Comparison of ENCODE assay signal across 35 cellular contexts in genomic region chr6:24329451-24329850, GRCh38. TPM values are rescaled to one million over a fixed set of nuclear protein-coding genes. Genes with fewer than 3 reads are reported as not detected.
"Had no signal": no experiment of that assay in that cellular context is flagged by ENCODE, and none has a peak within 500 bp of the region (broad histone marks: within the 10 kb centered on the region; RNA-seq: fewer than 3 reads in every experiment).

No MANE protein-coding gene starts in this region.

- H3K9me3 Mint-ChIP-seq: activated CD4-positive, alpha-beta T cell treated with anti-CD3 and anti-CD28 coated beads, Interleukin-2, amount 10 ng/mL, durations not matched to agents 7 days and 5 days; activated CD8-positive, alpha-beta T cell treated with anti-CD3 and anti-CD28 coated beads for 36 hours; activated naive CD4-positive, alpha-beta T cell treated with anti-CD3 and anti-CD28 coated beads, Interleukin-2, amount 50 U/mL, for 24 hours; activated T-helper 1 cell treated with anti-CD3 and anti-CD28 coated beads, Interleukin-12 subunit alpha, Interleukin-12 subunit beta, Interleukin-2, Interleukin-4 antibody, amounts not matched to agents 30 ng/mL and 10 ng/mL and 1 ng/mL, durations not matched to agents 14 hours and 24 hours and 36 hours; central memory CD8-positive, alpha-beta T cell; effector memory CD8-positive, alpha-beta T cell; naive thymus-derived CD8-positive, alpha-beta T cell; type B pancreatic cell had no signal

- ATAC-seq: activated CD8-positive, alpha-beta memory T cell treated with anti-CD3 and anti-CD28 coated beads, Interleukin-2, amount 10 ng/mL, durations not matched to agents 7 days and 5 days; activated CD8-positive, alpha-beta T cell treated with anti-CD3 and anti-CD28 coated beads for 36 hours; effector memory CD8-positive, alpha-beta T cell; gastroesophageal sphincter; left lobe of liver; naive thymus-derived CD8-positive, alpha-beta T cell; psoas muscle; sciatic nerve had no signal

- H3K4me1 Mint-ChIP-seq: activated CD4-positive, alpha-beta T cell treated with anti-CD3 and anti-CD28 coated beads, Interleukin-2, amount 10 ng/mL, durations not matched to agents 7 days and 5 days; activated CD8-positive, alpha-beta memory T cell treated with anti-CD3 and anti-CD28 coated beads, Interleukin-2, amount 10 ng/mL, durations not matched to agents 7 days and 5 days; activated naive CD4-positive, alpha-beta T cell treated with anti-CD3 and anti-CD28 coated beads, Interleukin-2, amount 50 U/mL, for 24 hours; central memory CD8-positive, alpha-beta T cell; naive thymus-derived CD8-positive, alpha-beta T cell had no signal

- FAIRE-seq: endothelial cell of umbilical vein, keratinocyte, TTC549 had no signal

- H3K36me3 Mint-ChIP-seq: activated CD8-positive, alpha-beta memory T cell treated with anti-CD3 and anti-CD28 coated beads, Interleukin-2, amount 10 ng/mL, durations not matched to agents 7 days and 5 days; activated naive CD4-positive, alpha-beta T cell treated with anti-CD3 and anti-CD28 coated beads, Interleukin-2, amount 50 U/mL, for 24 hours; naive thymus-derived CD8-positive, alpha-beta T cell; type B pancreatic cell had no signal

- H3K27me3 ChIP-seq: brain microvascular endothelial cell, colonic mucosa, dorsolateral prefrontal cortex, esophagus muscularis mucosa, gastroesophageal sphincter, ovary, testis, vagina had no signal

- H3K27me3 Mint-ChIP-seq: type B pancreatic cell had no signal

- H3K27ac ChIP-seq: brain microvascular endothelial cell, colonic mucosa, dorsolateral prefrontal cortex, esophagus muscularis mucosa, gastroesophageal sphincter, heart left ventricle, lower lobe of right lung, ovary, psoas muscle, testis, vagina, WERI-Rb-1 had no signal

- H3K9me3 ChIP-seq: colonic mucosa, esophagus muscularis mucosa, gastroesophageal sphincter, heart left ventricle, lower lobe of right lung, ovary, psoas muscle, testis, vagina had no signal

- H3K4me1 ChIP-seq: colonic mucosa, gastroesophageal sphincter, heart left ventricle, lower lobe of right lung, psoas muscle, testis, vagina had no signal

- H3K36me3 ChIP-seq: brain microvascular endothelial cell, colonic mucosa, esophagus muscularis mucosa, gastroesophageal sphincter, heart left ventricle, lower lobe of right lung, ovary, vagina, WERI-Rb-1 had no signal

- DNase-seq: activated CD4-positive, alpha-beta T cell treated with anti-CD3 and anti-CD28 coated beads, Interleukin-2, amount 10 ng/mL, durations not matched to agents 7 days and 5 days; activated CD4-positive, CD25-positive, alpha-beta regulatory T cell treated with anti-CD3 and anti-CD28 coated beads, Interleukin-2, amount 50 U/mL, for 72 hours; activated CD8-positive, alpha-beta memory T cell treated with anti-CD3 and anti-CD28 coated beads, Interleukin-2, amount 10 ng/mL, durations not matched to agents 7 days and 5 days; activated CD8-positive, alpha-beta T cell treated with anti-CD3 and anti-CD28 coated beads for 36 hours; activated gamma-delta T cell treated with Interleukin-2 at 50 U/mL for 16 hours; activated T-cell treated with anti-CD3 and anti-CD28 coated beads for 4 hours; aorta; brain microvascular endothelial cell; colonic mucosa; dorsolateral prefrontal cortex; effector memory CD8-positive, alpha-beta T cell; heart left ventricle; lower lobe of right lung; naive thymus-derived CD8-positive, alpha-beta T cell; ovary; psoas muscle; stimulated activated CD4-positive, alpha-beta T cell treated with anti-CD3 and anti-CD28 coated beads, Interleukin-2, amount 100 ng/mL, for 48 hours; stimulated activated CD8-positive, alpha-beta memory T cell treated with anti-CD3 and anti-CD28 coated beads, Interleukin-4, amount 100 ng/mL, for 48 hours; stimulated activated naive CD4-positive, alpha-beta T cell; T-helper 1 cell; testis; WERI-Rb-1 had no signal

- H3K4me3 ChIP-seq: colonic mucosa, dorsolateral prefrontal cortex, esophagus muscularis mucosa, gastroesophageal sphincter, heart left ventricle, lower lobe of right lung, ovary, psoas muscle, testis, vagina had no signal

- H3K4me3 Mint-ChIP-seq: activated CD4-positive, alpha-beta T cell treated with anti-CD3 and anti-CD28 coated beads, Interleukin-2, amount 10 ng/mL, durations not matched to agents 7 days and 5 days; activated CD8-positive, alpha-beta memory T cell treated with anti-CD3 and anti-CD28 coated beads, Interleukin-2, amount 10 ng/mL, durations not matched to agents 7 days and 5 days; activated CD8-positive, alpha-beta T cell treated with anti-CD3 and anti-CD28 coated beads for 36 hours; activated naive CD4-positive, alpha-beta T cell treated with anti-CD3 and anti-CD28 coated beads, Interleukin-2, amount 50 U/mL, for 24 hours; activated T-helper 1 cell treated with anti-CD3 and anti-CD28 coated beads, Interleukin-12 subunit alpha, Interleukin-12 subunit beta, Interleukin-2, Interleukin-4 antibody, amounts not matched to agents 30 ng/mL and 10 ng/mL and 1 ng/mL, durations not matched to agents 14 hours and 24 hours and 36 hours; central memory CD8-positive, alpha-beta T cell; effector memory CD8-positive, alpha-beta T cell; naive thymus-derived CD8-positive, alpha-beta T cell; type B pancreatic cell had no signal

- H3K27ac Mint-ChIP-seq: activated CD4-positive, alpha-beta T cell treated with anti-CD3 and anti-CD28 coated beads, Interleukin-2, amount 10 ng/mL, durations not matched to agents 7 days and 5 days; activated CD8-positive, alpha-beta memory T cell treated with anti-CD3 and anti-CD28 coated beads, Interleukin-2, amount 10 ng/mL, durations not matched to agents 7 days and 5 days; activated CD8-positive, alpha-beta T cell treated with anti-CD3 and anti-CD28 coated beads for 36 hours; activated naive CD4-positive, alpha-beta T cell treated with anti-CD3 and anti-CD28 coated beads, Interleukin-2, amount 50 U/mL, for 24 hours; activated T-helper 1 cell treated with anti-CD3 and anti-CD28 coated beads, Interleukin-12 subunit alpha, Interleukin-12 subunit beta, Interleukin-2, Interleukin-4 antibody, amounts not matched to agents 30 ng/mL and 10 ng/mL and 1 ng/mL, durations not matched to agents 14 hours and 24 hours and 36 hours; effector memory CD8-positive, alpha-beta T cell; naive thymus-derived CD8-positive, alpha-beta T cell had no signal

RNA-seq across cellular contexts. Expression of gene DCDC2, which starts 28.4 kb away (rescaled TPM):
- total RNA-seq: activated CD4-positive, alpha-beta T cell treated with anti-CD3 and anti-CD28 coated beads, Interleukin-2, amount 10 ng/mL, durations not matched to agents 7 days and 5 days; activated CD8-positive, alpha-beta memory T cell treated with anti-CD3 and anti-CD28 coated beads, Interleukin-2, amount 10 ng/mL, durations not matched to agents 7 days and 5 days; activated CD8-positive, alpha-beta T cell treated with anti-CD3 and anti-CD28 coated beads for 36 hours; activated T-helper 1 cell treated with anti-CD3 and anti-CD28 coated beads, Interleukin-12 subunit alpha, Interleukin-12 subunit beta, Interleukin-2, Interleukin-4 antibody, amounts not matched to agents 30 ng/mL and 10 ng/mL and 1 ng/mL, durations not matched to agents 14 hours and 24 hours and 36 hours; aorta; endothelial cell of umbilical vein; esophagus muscularis mucosa; mesenteric fat pad; naive thymus-derived CD8-positive, alpha-beta T cell; sciatic nerve; vagina had no signal
- polyA plus RNA-seq: endothelial cell of umbilical vein; heart left ventricle; naive thymus-derived CD8-positive, alpha-beta T cell had no signal
